ENCODE assay signal across 12 cellular contexts in the genomic region with DNA sequence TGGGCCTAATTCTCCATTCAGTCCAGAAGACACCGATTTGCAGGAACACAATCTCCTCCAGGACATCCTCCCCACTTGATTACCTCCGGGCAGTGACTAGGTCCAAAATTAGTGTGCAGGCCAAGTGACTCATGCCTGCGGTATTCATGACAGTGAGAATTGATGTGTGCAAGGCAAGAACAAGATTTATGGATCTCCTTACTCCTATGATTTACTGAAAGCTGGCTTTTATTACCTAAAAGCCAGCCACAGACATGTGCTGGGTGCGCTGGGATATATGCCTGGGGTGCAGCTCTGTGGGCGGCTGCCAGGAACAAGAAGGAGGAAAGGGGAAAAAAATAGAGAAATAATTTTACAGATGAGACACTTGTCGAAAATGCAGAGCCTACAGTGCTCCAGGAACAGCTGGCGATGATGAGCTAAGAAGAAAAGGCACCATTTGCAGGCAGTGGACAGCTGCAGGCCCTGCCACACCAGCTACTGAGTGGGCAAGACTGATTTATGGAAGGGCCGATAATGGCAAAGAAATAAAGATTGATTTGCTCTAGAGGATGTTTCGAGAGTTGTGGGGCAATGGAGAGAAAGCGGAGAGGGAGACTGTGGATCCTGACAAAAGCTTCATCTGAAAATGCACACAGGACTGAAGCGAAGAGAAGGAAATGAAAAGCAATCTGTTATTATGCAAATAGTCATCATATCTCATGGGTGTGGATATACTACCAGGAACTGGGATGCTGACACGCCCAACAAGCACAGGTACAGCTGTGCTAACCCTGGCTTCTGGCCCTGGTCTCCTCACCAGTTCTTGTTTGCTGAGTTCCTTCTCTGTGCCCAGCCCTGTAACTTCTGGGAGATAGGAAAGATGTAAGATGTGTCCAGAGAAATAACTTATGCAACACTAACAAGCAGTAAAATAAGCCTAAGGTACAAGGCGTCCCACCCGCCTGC.
A peak's percentile ranks its signal among the peaks of the same experiment; 100 is the strongest.
DNase-seq lines count a peak whose midpoint lies in the region; ATAC-seq and TF ChIP-seq lines count a peak whose summit lies in the region.
"Had no signal": no experiment of that assay in that cellular context is flagged by ENCODE, and none has a peak within 500 bp of the region (broad histone marks: within the 10 kb centered on the region; RNA-seq: fewer than 3 reads in every experiment).

No MANE protein-coding gene starts in this region.

- H3K36me3 ChIP-seq in breast epithelium (no peaks in the 10 kb centered on the region), spleen (no peaks in the 10 kb centered on the region)

- H3K36me3 Mint-ChIP-seq in MCF 10A (ENCODE audit: insufficient read depth, unreplicated experiment) (no peaks in the 10 kb centered on the region), type B pancreatic cell (peaks cover 4% of the 10 kb centered on the region)

- intact Hi-C loops in MCF 10A (cut with micrococcal nuclease) (no loop called here), breast epithelium (cut with DNase I; ENCODE audit: low total_unique reads) (loop anchor here (10.0 kb wide), 1 partner anchor 1472 kb away; no protein-coding TSS in a partner anchor), spleen (cut with DNase I; ENCODE audit: low total_unique reads) (no loop called here)

- TF ChIP-seq CTCF in MCF 10A (IDR thresholded peaks at IDR 0.05; ENCODE audit: unreplicated experiment) (no peak), breast epithelium (IDR thresholded peaks at IDR 0.05) (no peak), type B pancreatic cell (conservative IDR thresholded peaks at IDR 0.05) (no peak), spleen (IDR thresholded peaks at IDR 0.05 in 8 of 11, conservative IDR thresholded peaks at IDR 0.05 in 3 of 11) (no peak)

- CTCF ChIA-PET in MCF 10A (lab: Yijun Ruan, JAX) = interaction anchor here (0.6 to 1.3 kb wide), 2 partner anchors 85 to 719 kb away, joined by 3 to 4 read pairs; no protein-coding TSS in a partner anchor

- no TSS peak for BruUV-seq in MCF 10A (replicated peaks; lab: Mats Ljungman, UMichigan)

- H3K9me3 Mint-ChIP-seq in MCF 10A (ENCODE audit: unreplicated experiment) = peaks cover 10% of the 10 kb centered on the region
- peaks cover 13% of the 10 kb centered on the region for H3K9me3 Mint-ChIP-seq in type B pancreatic cell

- no peaks in the 10 kb centered on the region for H3K4me1 ChIP-seq in breast epithelium
- no peaks in the 10 kb centered on the region for H3K4me1 ChIP-seq in spleen
- H3K4me1 ChIP-seq: A549 had no signal

- H3K9me3 ChIP-seq in breast epithelium (no peaks in the 10 kb centered on the region), spleen (no peaks in the 10 kb centered on the region)
- H3K9me3 ChIP-seq: A549 had no signal

- H3K4me3 ChIP-seq in breast epithelium = no peak overlapping the region
- H3K4me3 ChIP-seq in spleen = no peak overlapping the region
- H3K4me3 ChIP-seq: A549 had no signal

- H3K4me1 Mint-ChIP-seq in MCF 10A (ENCODE audit: insufficient read depth, unreplicated experiment) (peaks cover 25% of the 10 kb centered on the region), type B pancreatic cell (ENCODE audit: unreplicated experiment) (peaks cover 33% of the 10 kb centered on the region)

- H3K27ac Mint-ChIP-seq in MCF 10A (ENCODE audit: low read depth, unreplicated experiment) (peak overlapping the region; percentile 84), type B pancreatic cell (peak overlapping the region; percentile 10)

- H3K27ac ChIP-seq in breast epithelium (no peak overlapping the region), spleen (no peak overlapping the region)
- H3K27ac ChIP-seq: A549, VCaP had no signal

- H3K4me3 Mint-ChIP-seq in MCF 10A (ENCODE audit: unreplicated experiment) (peak overlapping the region; percentile 8), type B pancreatic cell (no peak overlapping the region)

- WGBS in spleen, 5 donors = 56 to 64% (median 57%) methylated on average over 14 of the region's 14 CpGs

- ATAC-seq in GM19351 (IDR thresholded peaks at IDR 0.05; ENCODE audit: unreplicated experiment) = no peak
- ATAC-seq: A549 had no signal

- TF ChIP-seq POLR2A in breast epithelium (IDR thresholded peaks at IDR 0.05) = no peak
- TF ChIP-seq POLR2A in spleen (IDR thresholded peaks at IDR 0.05) = no peak

- no peaks in the 10 kb centered on the region for H3K27me3 ChIP-seq in breast epithelium
- no peaks in the 10 kb centered on the region for H3K27me3 ChIP-seq in spleen (replicated peaks in 1 of 7)

- H3K27me3 Mint-ChIP-seq in MCF 10A (ENCODE audit: insufficient read depth, unreplicated experiment) = no peaks in the 10 kb centered on the region
- no peaks in the 10 kb centered on the region for H3K27me3 Mint-ChIP-seq in type B pancreatic cell

- POLR2A ChIA-PET in MCF 10A (lab: Yijun Ruan, JAX) = interaction anchor here (0.9 kb wide), 1 partner anchor 14 kb away, joined by 4 read pairs; no protein-coding TSS in a partner anchor

- DNase-seq in MCF 10A (ENCODE audit: unreplicated experiment) (peak; percentile 93), breast epithelium (ENCODE audit: low spot score in 2 of 2) (no peak), amniotic stem cell (lab: John Stamatoyannopoulos, UW) (peak; percentile 33), islet precursor cell (peak; percentile 92), type B pancreatic cell (ENCODE audit: extremely low spot score, unreplicated experiment) (no peak), hepatic stellate cell (ENCODE audit: low spot score) (no peak), spleen (no peak)
- DNase-seq: mesendoderm, NCI-H2081 treated with DMSO at 0.1 percent for 48 hours had no signal

Comparison
In these comparisons a context has a peak if more than half of its experiments do, and no peak if none do; other contexts are left out.
1. DNase-seq: peak in MCF 10A (single experiment), amniotic stem cell (single experiment) and islet precursor cell (single experiment); none in breast epithelium (0 of 2), type B pancreatic cell (single experiment), hepatic stellate cell (single experiment) and spleen (single experiment).